ENCODE assay signal across 6 cellular contexts in genomic region chr11:65613091-65613928, GRCh38. TPM values are rescaled to one million over a fixed set of nuclear protein-coding genes. Genes with fewer than 3 reads are reported as not detected.
DNase-seq lines count a peak whose midpoint lies in the region; TF ChIP-seq lines count a peak whose summit lies in the region.

No MANE protein-coding gene starts in this region.

- H3K27me3 ChIP-seq in thyroid gland, result no peaks in the 10 kb centered on the region

- peak overlapping the region; percentile 90 to 94 (median 91) for H3K27ac ChIP-seq in thyroid gland

- TF ChIP-seq CTCF in AG09309 (IDR thresholded peaks at IDR 0.05; ENCODE audit: control insufficient read depth, insufficient read depth, low read depth, low read length, missing control alignments), result no peak
- no peak for TF ChIP-seq CTCF in thyroid gland (IDR thresholded peaks at IDR 0.05)

- intact Hi-C loops in thyroid gland (cut with DNase I), result no loop called here

- DNase-seq in AG09309 (ENCODE audit: low read depth) (no peak), globus pallidus (ENCODE audit: low spot score) (peak; percentile 24), thyroid gland (peak; percentile 46 to 61), NCI-H146 treated with DMSO at 0.1 percent for 48 hours (lab: John Stamatoyannopoulos, UW; ENCODE audit: unreplicated experiment) (no peak), SIG-M5 treated with dmso at 0.1 percent for 504 hours (lab: John Stamatoyannopoulos, UW; ENCODE audit: unreplicated experiment) (no peak)

- WGBS in thyroid gland, 2 donors, result 14 to 27% methylated on average over 11 to 30 of the region's 43 CpGs

- H3K4me3 ChIP-seq in AG09309 (ENCODE audit: control insufficient read depth, low read depth, low read length) (peak overlapping the region; percentile 76), thyroid gland (replicated peaks in 1 of 3) (peak overlapping the region; percentile 53 to 77 (median 75))

- no peaks in the 10 kb centered on the region for H3K9me3 ChIP-seq in thyroid gland

- TF ChIP-seq POLR2A in thyroid gland (IDR thresholded peaks at IDR 0.05), result no peak

- H3K36me3 ChIP-seq in thyroid gland, result peaks cover 8 to 12% of the 10 kb centered on the region in 2 donors

- peaks cover 34 to 53% of the 10 kb centered on the region in 2 donors for H3K4me1 ChIP-seq in thyroid gland

TF ChIP-seq in PFSK-1, 5 proteins besides CTCF, POLR2A, EP300 and RAD21:
- TF ChIP-seq REST (IDR thresholded peaks at IDR 0.05; ENCODE audit: insufficient read depth in 1 of 2, low read depth in 2 of 2, low read length in 2 of 2) (no peak), SIN3A (IDR thresholded peaks at IDR 0.05; ENCODE audit: borderline replicate concordance, insufficient read depth, low read length) (0 out of 2 replicates have a peak, but pooled peaks have one; percentile 30)

RNA-seq across cellular contexts. Expression of gene MAP3K11, which starts 0.7 kb away (rescaled TPM):
- polyA plus RNA-seq in PFSK-1 (2012; ENCODE audit: insufficient read length, low read depth), result 55.6 TPM
- 10 to 100 TPM; 43.1 to 67.8 (median 51.3) TPM for total RNA-seq in thyroid gland

RNA-seq across cellular contexts. Expression of gene PCNX3, which starts 2.3 kb away (rescaled TPM):
- polyA plus RNA-seq in PFSK-1 (2012; ENCODE audit: insufficient read length, low read depth), result 67.5 TPM
- 10 to 100 TPM; 18.9 to 54.2 (median 47.0) TPM for total RNA-seq in thyroid gland

RNA-seq across cellular contexts. Expression of gene KCNK7, which starts 17.7 kb away (rescaled TPM):
- 1.0 TPM for polyA plus RNA-seq in PFSK-1 (2012; ENCODE audit: insufficient read length, low read depth)
- total RNA-seq in thyroid gland, result 1 to 10 TPM in 1 of 4 donors, not detected in 3; 1.2 TPM

RNA-seq across cellular contexts. Expression of gene SIPA1, which starts 24.6 kb away (rescaled TPM):
- 92.0 TPM for polyA plus RNA-seq in PFSK-1 (2012; ENCODE audit: insufficient read length, low read depth)
- 10 to 100 TPM; 19.2 to 40.6 (median 32.7) TPM for total RNA-seq in thyroid gland

RNA-seq across cellular contexts. Expression of gene EHBP1L1, which starts 37.5 kb away (rescaled TPM):
- 49.1 TPM for polyA plus RNA-seq in PFSK-1 (2012; ENCODE audit: insufficient read length, low read depth)
- 10 to 100 TPM in 2 of 4 donors, 1 to 10 TPM in 2; 8.6 to 18.8 (median 12.0) TPM for total RNA-seq in thyroid gland

Comparison
In these comparisons a context has a peak if more than half of its experiments do, and no peak if none do; other contexts are left out.
1. DNase-seq: peak in globus pallidus (single experiment) and thyroid gland (2 of 2); none in AG09309 (single experiment), NCI-H146 treated with DMSO at 0.1 percent for 48 hours (single experiment) and SIG-M5 treated with dmso at 0.1 percent for 504 hours (single experiment).